ENCODE assay signal across 30 cellular contexts in genomic region chr4:116501954-116502353, GRCh38.
DNase-seq lines count a peak whose midpoint lies in the region; ATAC-seq, FAIRE-seq and TF ChIP-seq lines count a peak whose summit lies in the region.
"Had no signal": no experiment of that assay in that cellular context is flagged by ENCODE, and none has a peak within 500 bp of the region (broad histone marks: within the 10 kb centered on the region; RNA-seq: fewer than 3 reads in every experiment).

No MANE protein-coding gene starts in this region.

- no TSS peak for BruUV-seq in HCT116 (replicated peaks; lab: Mats Ljungman, UMichigan)

- no peaks in the 10 kb centered on the region for H3K4me1 ChIP-seq in HCT116 (ENCODE audit: control insufficient read depth in 1 of 2, insufficient read depth in 2 of 2, low read length in 2 of 2)
- H3K4me1 ChIP-seq in neuronal stem cell (ENCODE audit: control insufficient read depth in 2 of 2, insufficient read depth in 1 of 2, low read depth in 1 of 2, low read length in 2 of 2) = no peaks in the 10 kb centered on the region
- no peaks in the 10 kb centered on the region for H3K4me1 ChIP-seq in spleen
- H3K4me1 ChIP-seq: Caco-2, SJSA1, tibial nerve had no signal

- DNase-seq in HCT116 (ENCODE audit: low read depth, low spot score) = no peak
- DNase-seq in NCI-H82 (lab: John Stamatoyannopoulos, UW) = peak; percentile 41
- peak; percentile 23 for DNase-seq in bronchial epithelial cell (ENCODE audit: low read depth)
- no peak for DNase-seq in neuronal stem cell (ENCODE audit: low spot score)
- no peak for DNase-seq in MG63
- DNase-seq in spleen = no peak
- DNase-seq in LoVo (ENCODE audit: low spot score) = no peak
- DNase-seq: activated gamma-delta T cell treated with Interleukin-2 at 50 U/mL for 16 hours; activated naive CD8-positive, alpha-beta T cell treated with anti-CD3 and anti-CD28 coated beads, Interleukin-2, amount 10 ng/mL, durations not matched to agents 7 days and 5 days; activated T-cell treated with anti-CD3 and anti-CD28 coated beads, Interleukin-2, amount 50 U/mL, for 4 hours; C1 segment of cervical spinal cord; DMS79 treated with DMSO at 0.1 percent for 48 hours; endodermal cell; GOT3; head of caudate nucleus; kidney glomerular epithelial cell; NCI-H146; NCI-H446 treated with DMSO at 0.1 percent for 48 hours; NCI-H774; T-helper 1 cell had no signal

- H3K4ac ChIP-seq in neuronal stem cell (ENCODE audit: low read length) = no peak overlapping the region

- FAIRE-seq in bronchial epithelial cell (lab: Jason Lieb, UNC) = no peak
- FAIRE-seq: astrocyte, TTC549 had no signal

- H3K4me3 ChIP-seq in HCT116 (replicated peaks in 1 of 2; ENCODE audit: low read depth in 1 of 2, low read length in 2 of 2) (no peak overlapping the region), bronchial epithelial cell (ENCODE audit: low read depth, low read length) (no peak overlapping the region), neuronal stem cell (ENCODE audit: low read length in 2 of 2) (no peak overlapping the region), MG63 (no peak overlapping the region), spleen (no peak overlapping the region)
- H3K4me3 ChIP-seq: lung, SJSA1, tibial nerve had no signal

- CTCF ChIA-PET in HCT116 (lab: Charles Lee) = no interaction called here

- H3K79me1 ChIP-seq in neuronal stem cell (ENCODE audit: low read depth, low read length) = no peaks in the 10 kb centered on the region

- H3K9me3 ChIP-seq in HCT116 (ENCODE audit: control insufficient read depth in 1 of 2, insufficient read depth in 1 of 2, low read depth in 1 of 2, low read length in 2 of 2) = no peaks in the 10 kb centered on the region
- H3K9me3 ChIP-seq in neuronal stem cell (replicated peaks in 1 of 2; ENCODE audit: control insufficient read depth in 2 of 2, insufficient read depth in 1 of 2, low read depth in 1 of 2, low read length in 2 of 2) = no peaks in the 10 kb centered on the region
- H3K9me3 ChIP-seq in MG63 = no peaks in the 10 kb centered on the region
- H3K9me3 ChIP-seq in spleen = no peaks in the 10 kb centered on the region
- H3K9me3 ChIP-seq: Caco-2, SJSA1, tibial nerve had no signal

- TF ChIP-seq CTCF in HCT116 (IDR thresholded peaks at IDR 0.05 in 2 of 3, conservative IDR thresholded peaks at IDR 0.05 in 1 of 3; ENCODE audit: borderline replicate concordance in 1 of 3, insufficient read depth in 1 of 3, low read depth in 2 of 3, low read length in 2 of 3) (no peak), bronchial epithelial cell (IDR thresholded peaks at IDR 0.05; ENCODE audit: insufficient read depth, low read length, severe bottlenecking) (no peak), spleen (IDR thresholded peaks at IDR 0.05 in 8 of 11, conservative IDR thresholded peaks at IDR 0.05 in 3 of 11) (no peak)

- no CpG with 5 or more reads among the region's 4 CpGs for WGBS in neuronal stem cell (ENCODE audit: extremely low coverage in 2 of 2, insufficient read length in 2 of 2, insufficient replicate concordance in 1 of 2), 2 donors
- 77 to 91% (median 81%) methylated on average over 4 of the region's 4 CpGs for WGBS in spleen, 5 donors

- H2AK5ac ChIP-seq in neuronal stem cell (ENCODE audit: low read depth, low read length) = no peak overlapping the region

- H2BK5ac ChIP-seq in neuronal stem cell (ENCODE audit: low read length) = no peak overlapping the region

- H3K79me2 ChIP-seq in HCT116 (ENCODE audit: insufficient read depth, low read length) = no peaks in the 10 kb centered on the region

- H2AFZ ChIP-seq in HCT116 (ENCODE audit: low read depth, low read length, poor library complexity, severe bottlenecking) (peak overlapping the region; percentile 14), neuronal stem cell (ENCODE audit: low read length) (peak overlapping the region; percentile 56)

- H3K27ac ChIP-seq in HCT116 (ENCODE audit: low read depth, low read length) (no peak overlapping the region), neuronal stem cell (replicated peaks; ENCODE audit: low read length) (no peak overlapping the region), spleen (no peak overlapping the region)
- H3K27ac ChIP-seq: KMS-11, SJSA1, tibial nerve had no signal

- no peak overlapping the region for H2BK15ac ChIP-seq in neuronal stem cell (ENCODE audit: low read length)

- no peaks in the 10 kb centered on the region for H4K20me1 ChIP-seq in HCT116 (ENCODE audit: insufficient read depth)

- H3K36me3 ChIP-seq in HCT116 (ENCODE audit: control insufficient read depth in 1 of 2, insufficient read depth in 2 of 2, low read length in 2 of 2) (no peaks in the 10 kb centered on the region), bronchial epithelial cell (ENCODE audit: control insufficient read depth, insufficient read depth, low read length) (no peaks in the 10 kb centered on the region), neuronal stem cell (replicated peaks in 1 of 2; ENCODE audit: control insufficient read depth in 2 of 2, insufficient read depth in 2 of 2, low read length in 2 of 2) (no peaks in the 10 kb centered on the region), MG63 (no peaks in the 10 kb centered on the region), spleen (no peaks in the 10 kb centered on the region)
- H3K36me3 ChIP-seq: SJSA1, tibial nerve had no signal

- TF ChIP-seq POLR2A in HCT116 (IDR thresholded peaks at IDR 0.05; ENCODE audit: borderline replicate concordance, extremely low read depth, insufficient read depth, insufficient read length) (no peak), spleen (IDR thresholded peaks at IDR 0.05) (no peak)

- H2BK120ac ChIP-seq in neuronal stem cell (ENCODE audit: low read depth, low read length) = no peak overlapping the region

- H4K91ac ChIP-seq in neuronal stem cell (ENCODE audit: low read depth, low read length, poor library complexity) = no peak overlapping the region

- no peak for ATAC-seq in HCT116
- ATAC-seq: activated T-cell treated with anti-CD3 and anti-CD28 coated beads, Interleukin-2, amount 50 U/mL, for 4 hours; esophagus mucosa; natural killer cell treated with Interleukin-12 subunit alpha and Interleukin-12 subunit beta and Interleukin-15 and Interleukin-18, amount 100 ng/mL, for 72 hours; stimulated activated effector memory CD8-positive, alpha-beta T cell treated with anti-CD3 and anti-CD28 coated beads, Interleukin-12 subunit alpha, Interleukin-12 subunit beta, amount 100 ng/mL, for 72 hours had no signal

- H3K23ac ChIP-seq in neuronal stem cell (ENCODE audit: low read depth, low read length, poor library complexity) = no peak overlapping the region

- H3K4me2 ChIP-seq in HCT116 (ENCODE audit: low read length) (no peak overlapping the region), neuronal stem cell (ENCODE audit: insufficient read depth, low read length, poor library complexity, severe bottlenecking) (no peak overlapping the region)
- H3K4me2 ChIP-seq: KMS-11 had no signal

- no peak overlapping the region for H2BK12ac ChIP-seq in neuronal stem cell (ENCODE audit: low read length)

- H3K9ac ChIP-seq in HCT116 (ENCODE audit: low read length) (no peak overlapping the region), neuronal stem cell (ENCODE audit: low read depth, low read length, poor library complexity) (no peak overlapping the region)
- H3K9ac ChIP-seq: KMS-11 had no signal

- no peaks in the 10 kb centered on the region for H3K9me2 ChIP-seq in HCT116 (ENCODE audit: insufficient read depth)

- RAD21 ChIA-PET in HCT116 (lab: Charles Lee; ENCODE audit: low non-redundant PET in 1 of 2, low total read pairs in 2 of 2, uncharacterized antibody in 2 of 2, unreplicated experiment in 2 of 2) = no interaction called here

- no peak overlapping the region for H3K14ac ChIP-seq in neuronal stem cell (ENCODE audit: low read length)

- intact Hi-C loops in HCT116 (cut with micrococcal nuclease) (no loop called here), spleen (cut with DNase I; ENCODE audit: low total_unique reads) (no loop called here)

- H3K27me3 ChIP-seq in HCT116 (ENCODE audit: insufficient read depth, low read length) (no peaks in the 10 kb centered on the region), bronchial epithelial cell (ENCODE audit: control insufficient read depth, insufficient read depth, low read length) (no peaks in the 10 kb centered on the region), neuronal stem cell (ENCODE audit: control insufficient read depth in 3 of 3, insufficient read depth in 3 of 3, low read depth in 1 of 3, low read length in 3 of 3) (no peaks in the 10 kb centered on the region), MG63 (no peaks in the 10 kb centered on the region), spleen (replicated peaks in 1 of 7) (no peaks in the 10 kb centered on the region)
- H3K27me3 ChIP-seq: SJSA1, tibial nerve had no signal

- no peak overlapping the region for H4K8ac ChIP-seq in neuronal stem cell (ENCODE audit: low read depth, low read length)

- no peak for TF ChIP-seq RAD21 in HCT116 (IDR thresholded peaks at IDR 0.05; ENCODE audit: low read depth)

- H3K18ac ChIP-seq in neuronal stem cell (ENCODE audit: low read length) = no peak overlapping the region

- POLR2A ChIA-PET in HCT116 (lab: Charles Lee) = no interaction called here

TF ChIP-seq in HCT116, 20 proteins besides CTCF, POLR2A, EP300 and RAD21:
- TF ChIP-seq CBX3 (IDR thresholded peaks at IDR 0.05; ENCODE audit: low read depth) (no peak), EZH2 (IDR thresholded peaks at IDR 0.05) (no peak), YY1 (IDR thresholded peaks at IDR 0.05; ENCODE audit: extremely low read depth, insufficient replicate concordance, low read depth, low read length) (no peak), ZFX (IDR thresholded peaks at IDR 0.05) (no peak)
- TF ChIP-seq, protein P1, sequence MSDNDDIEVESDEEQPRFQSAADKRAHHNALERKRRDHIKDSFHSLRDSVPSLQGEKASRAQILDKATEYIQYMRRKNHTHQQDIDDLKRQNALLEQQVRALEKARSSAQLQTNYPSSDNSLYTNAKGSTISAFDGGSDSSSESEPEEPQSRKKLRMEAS (IDR thresholded peaks at IDR 0.05) = no peak
- TF ChIP-seq, protein P2, sequence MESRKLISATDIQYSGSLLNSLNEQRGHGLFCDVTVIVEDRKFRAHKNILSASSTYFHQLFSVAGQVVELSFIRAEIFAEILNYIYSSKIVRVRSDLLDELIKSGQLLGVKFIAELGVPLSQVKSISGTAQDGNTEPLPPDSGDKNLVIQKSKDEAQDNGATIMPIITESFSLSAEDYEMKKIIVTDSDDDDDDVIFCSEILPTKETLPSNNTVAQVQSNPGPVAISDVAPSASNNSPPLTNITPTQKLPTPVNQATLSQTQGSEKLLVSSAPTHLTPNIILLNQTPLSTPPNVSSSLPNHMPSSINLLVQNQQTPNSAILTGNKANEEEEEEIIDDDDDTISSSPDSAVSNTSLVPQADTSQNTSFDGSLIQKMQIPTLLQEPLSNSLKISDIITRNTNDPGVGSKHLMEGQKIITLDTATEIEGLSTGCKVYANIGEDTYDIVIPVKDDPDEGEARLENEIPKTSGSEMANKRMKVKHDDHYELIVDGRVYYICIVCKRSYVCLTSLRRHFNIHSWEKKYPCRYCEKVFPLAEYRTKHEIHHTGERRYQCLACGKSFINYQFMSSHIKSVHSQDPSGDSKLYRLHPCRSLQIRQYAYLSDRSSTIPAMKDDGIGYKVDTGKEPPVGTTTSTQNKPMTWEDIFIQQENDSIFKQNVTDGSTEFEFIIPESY (IDR thresholded peaks at IDR 0.05; ENCODE audit: extremely low read depth, insufficient replicate concordance, low read length) = no peak

Comparison
In these comparisons a context has a peak if more than half of its experiments do, and no peak if none do; other contexts are left out.
1. DNase-seq: peak in NCI-H82 (single experiment) and bronchial epithelial cell (single experiment); none in HCT116 (single experiment), neuronal stem cell (single experiment), MG63 (single experiment), spleen (single experiment) and LoVo (single experiment).